1 cellular context compared by ENCODE assay signal in the genomic region with DNA sequence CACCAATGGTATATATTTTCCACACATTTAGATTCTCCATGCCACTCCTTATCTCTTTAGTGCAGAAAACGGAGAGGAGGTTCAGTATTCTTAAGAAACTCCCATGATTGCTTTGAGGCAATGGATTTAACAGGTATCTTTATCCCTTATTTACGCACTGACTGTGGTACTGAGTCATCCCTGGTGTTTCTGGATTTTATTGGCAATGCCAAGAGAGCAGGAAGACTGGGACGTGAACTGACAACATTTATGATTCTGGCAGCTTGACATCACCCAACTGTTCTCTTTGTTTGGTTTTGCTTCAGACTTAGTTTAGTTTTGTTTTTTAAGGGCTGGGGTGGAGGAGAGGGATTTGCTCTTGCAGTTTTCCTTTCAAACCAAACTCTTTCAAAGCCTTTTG.
TF ChIP-seq lines count a peak whose summit lies in the region.

No MANE protein-coding gene starts in this region.

TF ChIP-seq in endothelial cell of umbilical vein, 7 proteins besides CTCF, POLR2A, EP300 and RAD21:
- TF ChIP-seq MYC (IDR thresholded peaks at IDR 0.05; ENCODE audit: low read depth, low read length) (no peak), EZH2 (IDR thresholded peaks at IDR 0.05; ENCODE audit: borderline replicate concordance, low read depth, low read length, severe bottlenecking) (no peak), MAX (IDR thresholded peaks at IDR 0.05; ENCODE audit: insufficient read depth, insufficient read length) (no peak), JUN (IDR thresholded peaks at IDR 0.05; ENCODE audit: borderline replicate concordance, insufficient read depth, insufficient read length, low read depth) (no peak), GATA2 (IDR thresholded peaks at IDR 0.05; ENCODE audit: insufficient read depth, insufficient read length, low read depth, low read length) (no peak), FOS (IDR thresholded peaks at IDR 0.05; ENCODE audit: borderline replicate concordance, insufficient read depth, low read length) (no peak), POLR2AphosphoS5 (IDR thresholded peaks at IDR 0.05; ENCODE audit: insufficient read depth, low read depth, low read length) (no peak)
